ENCODE assay signal across 21 cellular contexts in genomic region chr4:185512516-185512915, GRCh38. TPM values are rescaled to one million over a fixed set of nuclear protein-coding genes. Genes with fewer than 3 reads are reported as not detected.
A peak's percentile ranks its signal among the peaks of the same experiment; 100 is the strongest.
DNase-seq lines count a peak whose midpoint lies in the region; ATAC-seq and TF ChIP-seq lines count a peak whose summit lies in the region.
"Had no signal": no experiment of that assay in that cellular context is flagged by ENCODE, and none has a peak within 500 bp of the region (broad histone marks: within the 10 kb centered on the region; RNA-seq: fewer than 3 reads in every experiment).

No MANE protein-coding gene starts in this region.

- no peaks in the 10 kb centered on the region for H3K9me3 Mint-ChIP-seq in endothelial cell (ENCODE audit: unreplicated experiment)
- H3K9me3 Mint-ChIP-seq: activated naive CD4-positive, alpha-beta T cell treated with anti-CD3 and anti-CD28 coated beads, Interleukin-2, amount 10 ng/mL, durations not matched to agents 7 days and 5 days; central memory CD8-positive, alpha-beta T cell; natural killer cell treated with Interleukin-12 subunit alpha and Interleukin-12 subunit beta and Interleukin-15 and Interleukin-18, amount 100 ng/mL, for 72 hours had no signal

- no peaks in the 10 kb centered on the region for H3K79me1 ChIP-seq in neuronal stem cell (ENCODE audit: low read depth, low read length)

- H3K4ac ChIP-seq in neuronal stem cell (ENCODE audit: low read length) = no peak overlapping the region

- H3K14ac ChIP-seq in neuronal stem cell (ENCODE audit: low read length) = no peak overlapping the region

- H3K27me3 Mint-ChIP-seq in endothelial cell (ENCODE audit: unreplicated experiment) = peaks cover 2% of the 10 kb centered on the region

- H2AFZ ChIP-seq in neuronal stem cell (ENCODE audit: low read length) = no peak overlapping the region

- H2BK12ac ChIP-seq in neuronal stem cell (ENCODE audit: low read length) = no peak overlapping the region

- TF ChIP-seq CTCF in endothelial cell (IDR thresholded peaks at IDR 0.05; ENCODE audit: unreplicated experiment) = no peak

- no peak overlapping the region for H2BK5ac ChIP-seq in neuronal stem cell (ENCODE audit: low read length)

- H3K9me3 ChIP-seq in neuronal stem cell (replicated peaks in 1 of 2; ENCODE audit: control insufficient read depth in 2 of 2, insufficient read depth in 1 of 2, low read depth in 1 of 2, low read length in 2 of 2) = no peaks in the 10 kb centered on the region
- H3K9me3 ChIP-seq: right lobe of liver had no signal

- no peak overlapping the region for H2AK5ac ChIP-seq in neuronal stem cell (ENCODE audit: low read depth, low read length)

- H3K4me3 Mint-ChIP-seq in endothelial cell (ENCODE audit: unreplicated experiment) = no peak overlapping the region
- H3K4me3 Mint-ChIP-seq: activated naive CD4-positive, alpha-beta T cell treated with anti-CD3 and anti-CD28 coated beads, Interleukin-2, amount 10 ng/mL, durations not matched to agents 7 days and 5 days; central memory CD8-positive, alpha-beta T cell; natural killer cell treated with Interleukin-12 subunit alpha and Interleukin-12 subunit beta and Interleukin-15 and Interleukin-18, amount 100 ng/mL, for 72 hours had no signal

- no peak overlapping the region for H3K9ac ChIP-seq in neuronal stem cell (ENCODE audit: low read depth, low read length, poor library complexity)
- H3K9ac ChIP-seq: KMS-11 had no signal

- no peak overlapping the region for H3K27ac ChIP-seq in neuronal stem cell (replicated peaks; ENCODE audit: low read length)
- H3K27ac ChIP-seq: epithelial cell of prostate, HL-60, KMS-11 had no signal

- H3K23ac ChIP-seq in neuronal stem cell (ENCODE audit: low read depth, low read length, poor library complexity) = no peak overlapping the region

- H3K27ac Mint-ChIP-seq in endothelial cell (ENCODE audit: unreplicated experiment) = peak overlapping the region; percentile 90
- H3K27ac Mint-ChIP-seq: activated naive CD4-positive, alpha-beta T cell treated with anti-CD3 and anti-CD28 coated beads, Interleukin-2, amount 10 ng/mL, durations not matched to agents 7 days and 5 days; natural killer cell treated with Interleukin-12 subunit alpha and Interleukin-12 subunit beta and Interleukin-15 and Interleukin-18, amount 100 ng/mL, for 72 hours had no signal

- no peak overlapping the region for H3K4me3 ChIP-seq in neuronal stem cell (ENCODE audit: low read length in 2 of 2)
- H3K4me3 ChIP-seq: right lobe of liver had no signal

- H3K36me3 Mint-ChIP-seq in endothelial cell (ENCODE audit: low read depth, unreplicated experiment) = no peaks in the 10 kb centered on the region
- H3K36me3 Mint-ChIP-seq: activated naive CD4-positive, alpha-beta T cell treated with anti-CD3 and anti-CD28 coated beads, Interleukin-2, amount 10 ng/mL, durations not matched to agents 7 days and 5 days; natural killer cell treated with Interleukin-12 subunit alpha and Interleukin-12 subunit beta and Interleukin-15 and Interleukin-18, amount 100 ng/mL, for 72 hours had no signal

- no peaks in the 10 kb centered on the region for H3K4me1 ChIP-seq in neuronal stem cell (ENCODE audit: control insufficient read depth in 2 of 2, insufficient read depth in 1 of 2, low read depth in 1 of 2, low read length in 2 of 2)

- H2BK15ac ChIP-seq in neuronal stem cell (ENCODE audit: low read length) = no peak overlapping the region

- H3K4me1 Mint-ChIP-seq in endothelial cell (ENCODE audit: unreplicated experiment) = peaks cover 21% of the 10 kb centered on the region

- peak; percentile 39 for DNase-seq in AG08396 (ENCODE audit: low spot score)
- DNase-seq in M059J (ENCODE audit: low read depth) = peak; percentile 10
- no peak for DNase-seq in endothelial cell (ENCODE audit: low spot score)
- DNase-seq in non-pigmented ciliary epithelial cell (ENCODE audit: low read depth) = peak; percentile 56
- no peak for DNase-seq in neuronal stem cell (ENCODE audit: low spot score)
- DNase-seq: activated CD4-positive, CD25-positive, alpha-beta regulatory T cell treated with anti-CD3 and anti-CD28 coated beads, Interleukin-2, amount 50 U/mL, for 72 hours; activated naive CD4-positive, alpha-beta T cell treated with anti-CD3 and anti-CD28 coated beads, Interleukin-2, amount 10 ng/mL, durations not matched to agents 7 days and 5 days; AML-193; H7; NCI-H146; NCI-H524 treated with DMSO at 0.1 percent for 48 hours; right lobe of liver; stimulated activated naive CD4-positive, alpha-beta T cell treated with Interleukin-2 at 50 U/mL for 16 hours had no signal

- H2BK120ac ChIP-seq in neuronal stem cell (ENCODE audit: low read depth, low read length) = no peak overlapping the region

- peaks cover 0 to 3% (median 0%) of the 10 kb centered on the region in 3 experiments for H3K27me3 ChIP-seq in neuronal stem cell (ENCODE audit: control insufficient read depth in 3 of 3, insufficient read depth in 3 of 3, low read depth in 1 of 3, low read length in 3 of 3)
- H3K27me3 ChIP-seq: right lobe of liver had no signal

- WGBS in neuronal stem cell (ENCODE audit: extremely low coverage in 2 of 2, insufficient read length in 2 of 2, insufficient replicate concordance in 1 of 2), 2 donors = no CpG with 5 or more reads among the region's 3 CpGs

- H3K4me2 ChIP-seq in neuronal stem cell (ENCODE audit: insufficient read depth, low read length, poor library complexity, severe bottlenecking) = no peak overlapping the region
- H3K4me2 ChIP-seq: KMS-11 had no signal

- no peak overlapping the region for H4K8ac ChIP-seq in neuronal stem cell (ENCODE audit: low read depth, low read length)

- H3K36me3 ChIP-seq in neuronal stem cell (replicated peaks in 1 of 2; ENCODE audit: control insufficient read depth in 2 of 2, insufficient read depth in 2 of 2, low read length in 2 of 2) = no peaks in the 10 kb centered on the region
- H3K36me3 ChIP-seq: right lobe of liver had no signal

- ATAC-seq in GM21825 (IDR thresholded peaks at IDR 0.05; ENCODE audit: unreplicated experiment) = no peak
- no peak for ATAC-seq in HG03469 (IDR thresholded peaks at IDR 0.05; ENCODE audit: unreplicated experiment)
- no peak for ATAC-seq in HG03571 (IDR thresholded peaks at IDR 0.05; ENCODE audit: unreplicated experiment)
- ATAC-seq: natural killer cell treated with Interleukin-12 subunit alpha and Interleukin-12 subunit beta and Interleukin-15 and Interleukin-18, amount 100 ng/mL, for 72 hours had no signal

- no peak overlapping the region for H4K91ac ChIP-seq in neuronal stem cell (ENCODE audit: low read depth, low read length, poor library complexity)

- no peak overlapping the region for H3K18ac ChIP-seq in neuronal stem cell (ENCODE audit: low read length)

RNA-seq across cellular contexts. Expression of gene PDLIM3, which starts 22.8 kb away (rescaled TPM):
- total RNA-seq in M059J (2014; rRNA removed; shearing (Covaris generic)) = 7.4 and 14.5 TPM in 2 replicates
- 0.67 TPM for total RNA-seq in endothelial cell (ENCODE audit: unreplicated experiment)
- polyA plus RNA-seq in neuronal stem cell (2013, experiment 1 of 2) = 8.0 TPM
- polyA plus RNA-seq in neuronal stem cell (2013, experiment 2 of 2) = 7.3 TPM
- total RNA-seq: natural killer cell treated with Interleukin-12 subunit alpha and Interleukin-12 subunit beta and Interleukin-15 and Interleukin-18, amount 100 ng/mL, for 72 hours had no signal

RNA-seq across cellular contexts. Expression of gene CCDC110, which starts 41.0 kb away (rescaled TPM):
- 1.7 TPM in 1 of 2 replicates, not detected in the other for total RNA-seq in M059J (2014; rRNA removed; shearing (Covaris generic))
- total RNA-seq in endothelial cell (ENCODE audit: unreplicated experiment) = 0.67 TPM
- 2.2 TPM for polyA plus RNA-seq in neuronal stem cell (2013, experiment 1 of 2)
- 2.0 TPM for polyA plus RNA-seq in neuronal stem cell (2013, experiment 2 of 2)
- total RNA-seq: natural killer cell treated with Interleukin-12 subunit alpha and Interleukin-12 subunit beta and Interleukin-15 and Interleukin-18, amount 100 ng/mL, for 72 hours had no signal

Comparison
In these comparisons a context has a peak if more than half of its experiments do, and no peak if none do; other contexts are left out.
1. DNase-seq: peak in AG08396 (single experiment), M059J (single experiment) and non-pigmented ciliary epithelial cell (single experiment); none in endothelial cell (single experiment) and neuronal stem cell (single experiment).